Comparison of ENCODE assay signal across 22 cellular contexts in genomic region chr18:59952283-59953007, GRCh38. TPM values are rescaled to one million over a fixed set of nuclear protein-coding genes. Genes with fewer than 3 reads are reported as not detected.
DNase-seq lines count a peak whose midpoint lies in the region; ATAC-seq and TF ChIP-seq lines count a peak whose summit lies in the region.
"Had no signal": no experiment of that assay in that cellular context is flagged by ENCODE, and none has a peak within 500 bp of the region (broad histone marks: within the 10 kb centered on the region; RNA-seq: fewer than 3 reads in every experiment).

No MANE protein-coding gene starts in this region.

- H3K36me3 ChIP-seq in HEK293 (ENCODE audit: control insufficient read depth in 2 of 2, insufficient read depth in 1 of 2, low read length in 2 of 2) (no peaks in the 10 kb centered on the region), OCI-LY3 (replicated peaks; ENCODE audit: low read depth, low read length) (no peaks in the 10 kb centered on the region)
- H3K36me3 ChIP-seq: colonic mucosa, heart right ventricle, right atrium auricular region, tibial nerve had no signal

- TF ChIP-seq CTCF in HEK293 (tag by site-specific recombination; IDR thresholded peaks at IDR 0.05) (no peak), OCI-LY3 (IDR thresholded peaks at IDR 0.05; ENCODE audit: low read depth, low read length) (no peak)

- H3K9me3 Mint-ChIP-seq in activated naive CD8-positive, alpha-beta T cell treated with anti-CD3 and anti-CD28 coated beads, Interleukin-2, amount 50 U/mL, for 24 hours = no peaks in the 10 kb centered on the region
- no peaks in the 10 kb centered on the region for H3K9me3 Mint-ChIP-seq in activated naive CD8-positive, alpha-beta T cell treated with anti-CD3 and anti-CD28 coated beads for 36 hours
- H3K9me3 Mint-ChIP-seq in stimulated activated memory B cell treated with anti-CD40 and anti-IgM and Interleukin-4, amounts not matched to agents 10 μg/mL and 1 μg/mL and 100 μg/mL, for 72 hours = no peaks in the 10 kb centered on the region
- H3K9me3 Mint-ChIP-seq: activated CD4-positive, alpha-beta T cell treated with anti-CD3 and anti-CD28 coated beads, Interleukin-2, amount 10 ng/mL, durations not matched to agents 7 days and 5 days; activated naive CD4-positive, alpha-beta T cell treated with anti-CD3 and anti-CD28 coated beads, Interleukin-2, amount 50 U/mL, for 72 hours; endodermal cell had no signal

- no peaks in the 10 kb centered on the region for H3K27me3 ChIP-seq in OCI-LY3 (ENCODE audit: low read depth, low read length)
- H3K27me3 ChIP-seq: colonic mucosa, right atrium auricular region, tibial nerve had no signal

- no peak overlapping the region for H3K4me3 ChIP-seq in HEK293 (ENCODE audit: low read depth, low read length)
- peak overlapping the region; percentile 53 for H3K4me3 ChIP-seq in OCI-LY3 (ENCODE audit: low read length)
- H3K4me3 ChIP-seq: colonic mucosa, heart right ventricle, lung, right atrium auricular region, tibial nerve had no signal

- H3K9me3 ChIP-seq in HEK293 (ENCODE audit: control insufficient read depth, insufficient read depth, low read depth, low read length) (no peaks in the 10 kb centered on the region), OCI-LY3 (ENCODE audit: insufficient read depth, low read length) (no peaks in the 10 kb centered on the region)
- H3K9me3 ChIP-seq: colonic mucosa, heart right ventricle, right atrium auricular region, tibial nerve had no signal

- H3K27ac ChIP-seq in HEK293 (ENCODE audit: extremely low read depth, low read depth, low read length) = no peak overlapping the region
- H3K27ac ChIP-seq in OCI-LY3 (ENCODE audit: low read length) = peak overlapping the region; percentile 88
- H3K27ac ChIP-seq: colonic mucosa, heart right ventricle, right atrium auricular region, tibial nerve had no signal

- peaks cover 8% of the 10 kb centered on the region for H3K27me3 Mint-ChIP-seq in activated naive CD8-positive, alpha-beta T cell treated with anti-CD3 and anti-CD28 coated beads, Interleukin-2, amount 50 U/mL, for 24 hours
- H3K27me3 Mint-ChIP-seq in activated naive CD8-positive, alpha-beta T cell treated with anti-CD3 and anti-CD28 coated beads for 36 hours = peaks cover 13% of the 10 kb centered on the region
- H3K27me3 Mint-ChIP-seq in stimulated activated memory B cell treated with anti-CD40 and anti-IgM and Interleukin-4, amounts not matched to agents 10 μg/mL and 1 μg/mL and 100 μg/mL, for 72 hours = no peaks in the 10 kb centered on the region

- peaks cover 7% of the 10 kb centered on the region for H3K4me1 ChIP-seq in HEK293 (ENCODE audit: control insufficient read depth, insufficient read depth, low read length)
- peaks cover 82% of the 10 kb centered on the region for H3K4me1 ChIP-seq in OCI-LY3 (ENCODE audit: low read length)
- H3K4me1 ChIP-seq: colonic mucosa, heart right ventricle, right atrium auricular region, tibial nerve had no signal

- H3K9ac ChIP-seq in OCI-LY3 (ENCODE audit: low read length) = peak overlapping the region; percentile 62

- H3K4me2 ChIP-seq in OCI-LY3 (ENCODE audit: low read length) = peak overlapping the region; percentile 57

- peaks cover 47% of the 10 kb centered on the region for H3K4me1 Mint-ChIP-seq in activated naive CD8-positive, alpha-beta T cell treated with anti-CD3 and anti-CD28 coated beads, Interleukin-2, amount 50 U/mL, for 24 hours
- peaks cover 23% of the 10 kb centered on the region for H3K4me1 Mint-ChIP-seq in activated naive CD8-positive, alpha-beta T cell treated with anti-CD3 and anti-CD28 coated beads for 36 hours
- peaks cover 42% of the 10 kb centered on the region for H3K4me1 Mint-ChIP-seq in stimulated activated memory B cell treated with anti-CD40 and anti-IgM and Interleukin-4, amounts not matched to agents 10 μg/mL and 1 μg/mL and 100 μg/mL, for 72 hours
- H3K4me1 Mint-ChIP-seq: endodermal cell had no signal

- CTCF ChIA-PET in HEK293 (lab: Yijun Ruan, JAX) = interaction anchor here (0.6 to 2.8 kb wide), 5 partner anchors 10 to 116 kb away, joined by 3 to 14 read pairs (median 3); no protein-coding TSS in a partner anchor

- intact Hi-C loops in posterior vena cava (cut with DNase I) = loop anchor here in 1 of 2 donors (5.0 kb wide), 1 partner anchor 270 kb away; no protein-coding TSS in a partner anchor

- POLR2A ChIA-PET in HEK293 (lab: Yijun Ruan, JAX) = interaction anchor here (1.0 to 3.0 kb wide), 2 partner anchors 11 to 53 kb away, joined by 4 to 19 read pairs; partner anchors contain the start of gene PMAIP1

- no peak for DNase-seq in activated naive CD8-positive, alpha-beta T cell treated with anti-CD3 and anti-CD28 coated beads, Interleukin-2, amount 50 U/mL, for 24 hours
- DNase-seq in activated naive CD8-positive, alpha-beta T cell treated with anti-CD3 and anti-CD28 coated beads for 36 hours = no peak
- DNase-seq in activated naive CD4-positive, alpha-beta T cell treated with Interleukin-2 at 50 U/mL for 16 hours = no peak
- no peak for DNase-seq in posterior vena cava (ENCODE audit: low spot score)
- no peak for DNase-seq in middle frontal gyrus (ENCODE audit: extremely low spot score, low spot score)
- DNase-seq: activated CD4-positive, alpha-beta T cell treated with anti-CD3 and anti-CD28 coated beads, Interleukin-2, amount 10 ng/mL, durations not matched to agents 7 days and 5 days; colonic mucosa; endodermal cell; GOT3; heart right ventricle; immature natural killer cell; NCI-H1930; NCI-H510A; occipital lobe had no signal

- H3K36me3 Mint-ChIP-seq in activated naive CD8-positive, alpha-beta T cell treated with anti-CD3 and anti-CD28 coated beads, Interleukin-2, amount 50 U/mL, for 24 hours (ENCODE audit: low read depth) = no peaks in the 10 kb centered on the region
- H3K36me3 Mint-ChIP-seq in activated naive CD8-positive, alpha-beta T cell treated with anti-CD3 and anti-CD28 coated beads for 36 hours = no peaks in the 10 kb centered on the region
- H3K36me3 Mint-ChIP-seq in stimulated activated memory B cell treated with anti-CD40 and anti-IgM and Interleukin-4, amounts not matched to agents 10 μg/mL and 1 μg/mL and 100 μg/mL, for 72 hours = no peaks in the 10 kb centered on the region
- H3K36me3 Mint-ChIP-seq: activated naive CD4-positive, alpha-beta T cell treated with anti-CD3 and anti-CD28 coated beads, Interleukin-2, amount 50 U/mL, for 72 hours; brain; immature natural killer cell had no signal

- no peaks in the 10 kb centered on the region; the same call in 1 of the 2 replicates for H3K79me2 ChIP-seq in OCI-LY3 (ENCODE audit: low read length)

- H3K27ac Mint-ChIP-seq in activated naive CD8-positive, alpha-beta T cell treated with anti-CD3 and anti-CD28 coated beads, Interleukin-2, amount 50 U/mL, for 24 hours = peak overlapping the region; percentile 76
- H3K27ac Mint-ChIP-seq in activated naive CD8-positive, alpha-beta T cell treated with anti-CD3 and anti-CD28 coated beads for 36 hours = no peak overlapping the region
- H3K27ac Mint-ChIP-seq in stimulated activated memory B cell treated with anti-CD40 and anti-IgM and Interleukin-4, amounts not matched to agents 10 μg/mL and 1 μg/mL and 100 μg/mL, for 72 hours = peak overlapping the region; percentile 95
- H3K27ac Mint-ChIP-seq: activated CD4-positive, alpha-beta T cell treated with anti-CD3 and anti-CD28 coated beads, Interleukin-2, amount 10 ng/mL, durations not matched to agents 7 days and 5 days; endodermal cell; immature natural killer cell had no signal

- H3K4me3 Mint-ChIP-seq in activated naive CD8-positive, alpha-beta T cell treated with anti-CD3 and anti-CD28 coated beads, Interleukin-2, amount 50 U/mL, for 24 hours = no peak overlapping the region
- H3K4me3 Mint-ChIP-seq in activated naive CD8-positive, alpha-beta T cell treated with anti-CD3 and anti-CD28 coated beads for 36 hours = no peak overlapping the region
- no peak overlapping the region for H3K4me3 Mint-ChIP-seq in stimulated activated memory B cell treated with anti-CD40 and anti-IgM and Interleukin-4, amounts not matched to agents 10 μg/mL and 1 μg/mL and 100 μg/mL, for 72 hours
- H3K4me3 Mint-ChIP-seq: activated CD4-positive, alpha-beta T cell treated with anti-CD3 and anti-CD28 coated beads, Interleukin-2, amount 10 ng/mL, durations not matched to agents 7 days and 5 days; brain; endodermal cell; immature natural killer cell had no signal

- ATAC-seq in activated naive CD8-positive, alpha-beta T cell treated with anti-CD3 and anti-CD28 coated beads, Interleukin-2, amount 50 U/mL, for 24 hours = no peak
- no peak for ATAC-seq in stimulated activated memory B cell treated with anti-CD40 and anti-IgM and Interleukin-4, amounts not matched to agents 10 μg/mL and 1 μg/mL and 100 μg/mL, for 72 hours
- ATAC-seq: heart right ventricle had no signal

- H2AFZ ChIP-seq in OCI-LY3 (ENCODE audit: low read depth, low read length) = no peak overlapping the region

- H4K20me1 ChIP-seq in OCI-LY3 (ENCODE audit: insufficient read depth, low read length) = no peaks in the 10 kb centered on the region

TF ChIP-seq in HEK293, 187 proteins besides CTCF, POLR2A, EP300 and RAD21:
- TF ChIP-seq SP7 (tag by site-specific recombination; IDR thresholded peaks at IDR 0.05) (no peak), ZSCAN16 (tag by site-specific recombination; IDR thresholded peaks at IDR 0.05) (peak; percentile 85), ZNF521 (tag by site-specific recombination; IDR thresholded peaks at IDR 0.05) (no peak)
- TF ChIP-seq, protein P1, sequence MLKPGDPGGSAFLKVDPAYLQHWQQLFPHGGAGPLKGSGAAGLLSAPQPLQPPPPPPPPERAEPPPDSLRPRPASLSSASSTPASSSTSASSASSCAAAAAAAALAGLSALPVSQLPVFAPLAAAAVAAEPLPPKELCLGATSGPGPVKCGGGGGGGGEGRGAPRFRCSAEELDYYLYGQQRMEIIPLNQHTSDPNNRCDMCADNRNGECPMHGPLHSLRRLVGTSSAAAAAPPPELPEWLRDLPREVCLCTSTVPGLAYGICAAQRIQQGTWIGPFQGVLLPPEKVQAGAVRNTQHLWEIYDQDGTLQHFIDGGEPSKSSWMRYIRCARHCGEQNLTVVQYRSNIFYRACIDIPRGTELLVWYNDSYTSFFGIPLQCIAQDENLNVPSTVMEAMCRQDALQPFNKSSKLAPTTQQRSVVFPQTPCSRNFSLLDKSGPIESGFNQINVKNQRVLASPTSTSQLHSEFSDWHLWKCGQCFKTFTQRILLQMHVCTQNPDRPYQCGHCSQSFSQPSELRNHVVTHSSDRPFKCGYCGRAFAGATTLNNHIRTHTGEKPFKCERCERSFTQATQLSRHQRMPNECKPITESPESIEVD (tag by site-specific recombination; IDR thresholded peaks at IDR 0.05) = peak; percentile 32; the same call in 1 of the 2 replicates
TF ChIP-seq in HEK293: peak in this region for 2.

RNA-seq across cellular contexts. Expression of gene PMAIP1, which starts 52.6 kb away (rescaled TPM):
- total RNA-seq in activated naive CD8-positive, alpha-beta T cell treated with anti-CD3 and anti-CD28 coated beads for 36 hours = 10 to 100 TPM; 82.0 to 83.4 TPM
- under 1 TPM in 1 of 2 donors, not detected in 1; 0.38 TPM for total RNA-seq in posterior vena cava

Comparison
In these comparisons a context has a peak if more than half of its experiments do, and no peak if none do; other contexts are left out.
1. RNA of gene PMAIP1, which starts 52.6 kb away (total RNA-seq): 82.0 to 83.4 TPM in activated naive CD8-positive, alpha-beta T cell treated with anti-CD3 and anti-CD28 coated beads for 36 hours; 0.38 TPM in posterior vena cava; every median in the first group is over 10 times any median in the second.